ENCODE assay signal across 8 cellular contexts in genomic region chr9:124267271-124267807, GRCh38. TPM values are rescaled to one million over a fixed set of nuclear protein-coding genes. Genes with fewer than 3 reads are reported as not detected.
DNase-seq lines count a peak whose midpoint lies in the region; ATAC-seq and TF ChIP-seq lines count a peak whose summit lies in the region.

No MANE protein-coding gene starts in this region.

- DNase-seq in stimulated activated naive CD8-positive, alpha-beta T cell treated with anti-CD3 and anti-CD28 coated beads, Interleukin-15, Interleukin-2, amounts not matched to agents 100 U/mL and 50 U/mL, for 24 hours: no peak
- no peak for DNase-seq in stimulated activated naive CD8-positive, alpha-beta T cell treated with anti-CD3 and anti-CD28 coated beads, Interleukin-15, amount 100 ng/mL, for 72 hours
- DNase-seq in kidney epithelial cell (ENCODE audit: low read depth): peak; percentile 76
- peak in 1 of 2 donors; percentile 53 for DNase-seq in tibial nerve (ENCODE audit: low spot score in 2 of 2)
- DNase-seq in NCI-H526 treated with DMSO at 0.1 percent for 48 hours (lab: John Stamatoyannopoulos, UW): no peak
- no peak for DNase-seq in activated CD4-positive, CD25-positive, alpha-beta regulatory T cell (lab: John Stamatoyannopoulos, UW)
- no peak for DNase-seq in activated CD4-positive, alpha-beta T cell treated with anti-CD3 and anti-CD28 coated beads, Interleukin-2, amount 50 U/mL, for 1 hour

- TF ChIP-seq POLR2A in tibial nerve (IDR thresholded peaks at IDR 0.05): peak in 1 of 2 donors; percentile 48

- peak; percentile 62 to 94 for TF ChIP-seq EP300 in tibial nerve (IDR thresholded peaks at IDR 0.05)

- H3K4me1 Mint-ChIP-seq in stimulated activated naive CD8-positive, alpha-beta T cell treated with anti-CD3 and anti-CD28 coated beads, Interleukin-15, amount 100 ng/mL, for 72 hours: peaks cover 5% of the 10 kb centered on the region

- peaks cover 0 to 100% (median 92%) of the 10 kb centered on the region in 4 donors for H3K4me1 ChIP-seq in tibial nerve

- H3K27ac ChIP-seq in VCaP (peak overlapping the region; percentile 74), tibial nerve (peak overlapping the region; percentile 74 to 98 (median 92))

- no peaks in the 10 kb centered on the region for H3K9me3 Mint-ChIP-seq in stimulated activated naive CD8-positive, alpha-beta T cell treated with anti-CD3 and anti-CD28 coated beads, Interleukin-15, amount 100 ng/mL, for 72 hours

- no peaks in the 10 kb centered on the region for H3K36me3 ChIP-seq in kidney epithelial cell (ENCODE audit: control insufficient read depth, insufficient read depth, low read length)
- H3K36me3 ChIP-seq in tibial nerve: no peaks in the 10 kb centered on the region

- H3K4me3 ChIP-seq in kidney epithelial cell (ENCODE audit: low read depth, low read length): no peak overlapping the region
- no peak overlapping the region for H3K4me3 ChIP-seq in tibial nerve

- TF ChIP-seq CTCF in VCaP (conservative IDR thresholded peaks at IDR 0.05): peak; percentile 43
- no peak for TF ChIP-seq CTCF in kidney epithelial cell (IDR thresholded peaks at IDR 0.05; ENCODE audit: insufficient read depth, low read length, poor library complexity, severe bottlenecking)
- TF ChIP-seq CTCF in tibial nerve (IDR thresholded peaks at IDR 0.05): peak in 2 of 5 experiments; percentile 33

- no peak overlapping the region for H3K4me3 Mint-ChIP-seq in stimulated activated naive CD8-positive, alpha-beta T cell treated with anti-CD3 and anti-CD28 coated beads, Interleukin-15, amount 100 ng/mL, for 72 hours

- H3K9me3 ChIP-seq in tibial nerve: no peaks in the 10 kb centered on the region

- H3K27ac Mint-ChIP-seq in stimulated activated naive CD8-positive, alpha-beta T cell treated with anti-CD3 and anti-CD28 coated beads, Interleukin-15, amount 100 ng/mL, for 72 hours: no peak overlapping the region

- WGBS in tibial nerve, 2 donors: 20 to 48% methylated on average over 15 of the region's 15 CpGs

- H3K27me3 ChIP-seq in kidney epithelial cell (ENCODE audit: control insufficient read depth, insufficient read depth, low read length): no peaks in the 10 kb centered on the region
- no peaks in the 10 kb centered on the region for H3K27me3 ChIP-seq in tibial nerve

- peak; percentile 19 for ATAC-seq in stimulated activated naive CD8-positive, alpha-beta T cell treated with anti-CD3 and anti-CD28 coated beads, Interleukin-15, Interleukin-2, amounts not matched to agents 100 U/mL and 50 U/mL, for 24 hours
- ATAC-seq in stimulated activated naive CD8-positive, alpha-beta T cell treated with anti-CD3 and anti-CD28 coated beads, Interleukin-15, amount 100 ng/mL, for 72 hours: no peak

- peaks cover 55% of the 10 kb centered on the region for H3K27me3 Mint-ChIP-seq in stimulated activated naive CD8-positive, alpha-beta T cell treated with anti-CD3 and anti-CD28 coated beads, Interleukin-15, amount 100 ng/mL, for 72 hours

RNA-seq across cellular contexts. Expression of gene NEK6, which starts 9.6 kb away (rescaled TPM):
- 17.8 and 22.7 TPM in 2 replicates for total RNA-seq in kidney epithelial cell
- 10 to 100 TPM; 25.3 to 53.1 (median 43.3) TPM for total RNA-seq in tibial nerve
